ENCODE assay signal across 14 cellular contexts in the genomic region with DNA sequence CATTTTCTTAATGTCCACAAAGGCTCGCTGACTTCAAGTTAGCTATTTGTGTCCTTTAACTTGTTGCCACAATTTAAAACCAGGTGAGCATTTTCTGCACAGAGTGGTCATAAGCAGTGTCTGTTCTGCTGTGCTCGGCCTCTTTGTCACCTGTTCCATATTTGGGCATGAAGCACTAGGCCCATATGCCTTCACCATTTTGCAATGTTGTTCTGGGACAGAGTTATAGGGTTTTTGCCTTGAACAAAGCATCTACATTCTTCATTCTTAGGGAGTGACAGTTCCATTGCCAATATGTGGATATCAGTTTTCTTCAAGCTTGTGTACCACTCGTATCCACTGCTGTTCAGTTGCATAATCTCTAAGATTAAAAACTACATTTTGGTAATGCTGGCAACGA.
"Had no signal": no experiment of that assay in that cellular context is flagged by ENCODE, and none has a peak within 500 bp of the region (broad histone marks: within the 10 kb centered on the region; RNA-seq: fewer than 3 reads in every experiment).

No MANE protein-coding gene starts in this region.

- H3K4me3 ChIP-seq: adrenal gland, body of pancreas, lower lobe of right lung, upper lobe of right lung had no signal

- H3K27me3 ChIP-seq: adrenal gland, body of pancreas, upper lobe of right lung had no signal

- H3K27ac ChIP-seq: adrenal gland, body of pancreas, lower lobe of right lung, upper lobe of right lung had no signal

- ATAC-seq: activated CD8-positive, alpha-beta T cell treated with anti-CD3 and anti-CD28 coated beads, Interleukin-2, amount 10 ng/mL, durations not matched to agents 7 days and 5 days; body of pancreas; lower lobe of right lung; naive thymus-derived CD8-positive, alpha-beta T cell; stimulated activated naive B cell treated with anti-CD40 and anti-IgM and Interleukin-4, amounts not matched to agents 10 μg/mL and 1 μg/mL and 100 μg/mL, for 72 hours; upper lobe of right lung had no signal

- H3K9me3 ChIP-seq: adrenal gland, body of pancreas, lower lobe of right lung, upper lobe of right lung had no signal

- DNase-seq: activated CD4-positive, alpha-beta T cell treated with anti-CD3 and anti-CD28 coated beads for 48 hours; activated CD8-positive, alpha-beta memory T cell treated with anti-CD3 and anti-CD28 coated beads, Interleukin-2, amount 50 U/mL, for 48 hours; activated CD8-positive, alpha-beta T cell treated with anti-CD3 and anti-CD28 coated beads, Interleukin-2, amount 10 ng/mL, durations not matched to agents 7 days and 5 days; activated naive CD4-positive, alpha-beta T cell treated with anti-CD3 and anti-CD28 coated beads for 36 hours; adrenal gland; body of pancreas; cerebellar nuclear complex; hypothalamus; lower lobe of right lung; midbrain; naive thymus-derived CD8-positive, alpha-beta T cell; posterior cingulate gyrus; stimulated activated naive B cell treated with anti-CD40 and anti-IgM and Interleukin-4, amounts not matched to agents 10 μg/mL and 1 μg/mL and 100 μg/mL, for 72 hours; upper lobe of right lung had no signal

- H3K36me3 ChIP-seq: adrenal gland, lower lobe of right lung, upper lobe of right lung had no signal
